In genomic region chr6:159595173-159595572, GRCh38 we compare ENCODE assay signal across 9 cellular contexts.
DNase-seq lines count a peak whose midpoint lies in the region; ATAC-seq and TF ChIP-seq lines count a peak whose summit lies in the region.
"Had no signal": no experiment of that assay in that cellular context is flagged by ENCODE, and none has a peak within 500 bp of the region (broad histone marks: within the 10 kb centered on the region; RNA-seq: fewer than 3 reads in every experiment).

No MANE protein-coding gene starts in this region.

- no TSS peak for BruUV-seq in PC-9 (replicated peaks; lab: Mats Ljungman, UMichigan)

- H3K4me2 ChIP-seq in GM23248 (ENCODE audit: unreplicated experiment) (peak overlapping the region; percentile 87), PC-9 (no peak overlapping the region)

- peak overlapping the region; percentile 45 for H3K4me3 ChIP-seq in GM23248
- no peak overlapping the region for H3K4me3 ChIP-seq in epithelial cell of esophagus (ENCODE audit: low read length)
- H3K4me3 ChIP-seq in psoas muscle = no peak overlapping the region
- H3K4me3 ChIP-seq in PC-9 = no peak overlapping the region
- H3K4me3 ChIP-seq: prostate gland had no signal

- POLR2A ChIA-PET in RWPE1 (lab: Yijun Ruan, JAX; ENCODE audit: low non-redundant PET) (no interaction called here), PC-9 (lab: Charles Lee; ENCODE audit: unreplicated experiment) (no interaction called here)

- H3K9ac ChIP-seq in GM23248 = peak overlapping the region; percentile 74

- peaks cover 29% of the 10 kb centered on the region for H3F3A ChIP-seq in GM23248 (ENCODE audit: insufficient read depth)
- no peaks in the 10 kb centered on the region for H3F3A ChIP-seq in PC-9 (ENCODE audit: insufficient read depth, low read depth)

- H2AFZ ChIP-seq in GM23248 (0 out of 2 replicates have a peak overlapping the region, but pooled peaks have one; percentile 24), PC-9 (no peak overlapping the region)

- ATAC-seq in psoas muscle (peak in 3 of 4 donors; percentile 28 to 36 (median 29)), HG02852 (IDR thresholded peaks at IDR 0.05; ENCODE audit: unreplicated experiment) (no peak), GM21360 (IDR thresholded peaks at IDR 0.05; ENCODE audit: unreplicated experiment) (no peak)

- in situ Hi-C loops in GM23248 (cut with MboI) = no loop called here

- H3K27ac ChIP-seq in GM23248 (peak overlapping the region; percentile 97), RWPE1 (peak overlapping the region; percentile 78), psoas muscle (no peak overlapping the region), PC-9 (no peak overlapping the region)
- H3K27ac ChIP-seq: prostate gland had no signal

- 5 to 11% methylated on average over 3 of the region's 3 CpGs for whole genome bisulfite sequencing in GM23248 (ENCODE audit: low coverage in 1 of 2, low lambda C conversion rate in 2 of 2, missing lambda C conversion rate in 2 of 2), 2 experiments
- 64 to 76% (median 67%) methylated on average over 3 of the region's 3 CpGs for WGBS in psoas muscle, 3 donors

- H3K36me3 ChIP-seq in GM23248 (ENCODE audit: low read depth) (no peaks in the 10 kb centered on the region), psoas muscle (ENCODE audit: insufficient read depth in 1 of 2, low read depth in 1 of 2) (no peaks in the 10 kb centered on the region), PC-9 (ENCODE audit: low read depth) (no peaks in the 10 kb centered on the region)
- H3K36me3 ChIP-seq: prostate gland had no signal

- CTCF ChIA-PET in RWPE1 (lab: Yijun Ruan, JAX) (interaction anchor here (0.5 to 0.8 kb wide), 3 partner anchors 7 to 1076 kb away, joined by 3 to 4 read pairs (median 3); no protein-coding TSS in a partner anchor), PC-9 (lab: Charles Lee) (no interaction called here)

- H3K9me3 ChIP-seq in GM23248 (ENCODE audit: low read depth) (no peaks in the 10 kb centered on the region), psoas muscle (no peaks in the 10 kb centered on the region), PC-9 (ENCODE audit: insufficient read depth, low read depth) (no peaks in the 10 kb centered on the region)
- H3K9me3 ChIP-seq: prostate gland had no signal

- no peak for TF ChIP-seq CTCF in RWPE1 (conservative IDR thresholded peaks at IDR 0.05; ENCODE audit: low read depth)
- no peak for TF ChIP-seq CTCF in epithelial cell of esophagus (IDR thresholded peaks at IDR 0.05; ENCODE audit: insufficient read depth, low read depth, low read length, missing control alignments)
- TF ChIP-seq CTCF in psoas muscle (IDR thresholded peaks at IDR 0.05) = no peak
- TF ChIP-seq CTCF in PC-9 (conservative IDR thresholded peaks at IDR 0.05) = no peak

- no peaks in the 10 kb centered on the region for H3K79me2 ChIP-seq in GM23248 (ENCODE audit: insufficient read depth)
- no peaks in the 10 kb centered on the region for H3K79me2 ChIP-seq in PC-9 (ENCODE audit: low read depth)

- H3K9me2 ChIP-seq in GM23248 (ENCODE audit: insufficient read depth) (no peaks in the 10 kb centered on the region), PC-9 (ENCODE audit: insufficient read depth) (no peaks in the 10 kb centered on the region)

- intact Hi-C loops in psoas muscle (cut with DNase I) (no loop called here), PC-9 (cut with micrococcal nuclease; ENCODE audit: unreplicated experiment) (no loop called here)

- H3K27me3 ChIP-seq in GM23248 (replicated peaks; ENCODE audit: insufficient read depth) = no peaks in the 10 kb centered on the region
- no peaks in the 10 kb centered on the region for H3K27me3 ChIP-seq in psoas muscle (ENCODE audit: insufficient read depth in 3 of 3, low read length in 2 of 3)
- H3K27me3 ChIP-seq in PC-9 (ENCODE audit: insufficient read depth, low read depth) = peaks cover 15% of the 10 kb centered on the region

- DNase-seq in GM23248 = peak; percentile 87
- DNase-seq in RWPE1 (ENCODE audit: low spot score) = peak; percentile 76
- DNase-seq in epithelial cell of esophagus (ENCODE audit: low read depth) = peak; percentile 64
- no peak for DNase-seq in psoas muscle
- no peak for DNase-seq in NK-92 treated with Interleukin-12 subunit alpha and Interleukin-12 subunit beta, amount 100 ng/mL, for 24 hours (lab: John Stamatoyannopoulos, UW)
- no peak for DNase-seq in PC-9

- H4K20me1 ChIP-seq in GM23248 (ENCODE audit: insufficient read depth) = 0 out of 2 replicates have a peak, but pooled peaks cover 3% of the 10 kb centered on the region
- no peaks in the 10 kb centered on the region for H4K20me1 ChIP-seq in PC-9 (ENCODE audit: insufficient read depth)

- H3K4me1 ChIP-seq in GM23248 (ENCODE audit: insufficient read depth) (peaks cover 27% of the 10 kb centered on the region), psoas muscle (no peaks in the 10 kb centered on the region), PC-9 (replicated peaks; ENCODE audit: insufficient read depth) (no peaks in the 10 kb centered on the region)
- H3K4me1 ChIP-seq: prostate gland had no signal

Comparison
In these comparisons a context has a peak if more than half of its experiments do, and no peak if none do; other contexts are left out.
1. DNase-seq: peak in GM23248 (single experiment), RWPE1 (single experiment) and epithelial cell of esophagus (single experiment); none in psoas muscle (0 of 2), NK-92 treated with Interleukin-12 subunit alpha and Interleukin-12 subunit beta, amount 100 ng/mL, for 24 hours (single experiment) and PC-9 (0 of 2).
2. H3K27ac ChIP-seq: peak in GM23248 (single experiment) and RWPE1 (single experiment); none in psoas muscle (single experiment) and PC-9 (single experiment).
3. ATAC-seq: peak in psoas muscle (3 of 4); none in HG02852 (single experiment) and GM21360 (single experiment).